In the genomic region with DNA sequence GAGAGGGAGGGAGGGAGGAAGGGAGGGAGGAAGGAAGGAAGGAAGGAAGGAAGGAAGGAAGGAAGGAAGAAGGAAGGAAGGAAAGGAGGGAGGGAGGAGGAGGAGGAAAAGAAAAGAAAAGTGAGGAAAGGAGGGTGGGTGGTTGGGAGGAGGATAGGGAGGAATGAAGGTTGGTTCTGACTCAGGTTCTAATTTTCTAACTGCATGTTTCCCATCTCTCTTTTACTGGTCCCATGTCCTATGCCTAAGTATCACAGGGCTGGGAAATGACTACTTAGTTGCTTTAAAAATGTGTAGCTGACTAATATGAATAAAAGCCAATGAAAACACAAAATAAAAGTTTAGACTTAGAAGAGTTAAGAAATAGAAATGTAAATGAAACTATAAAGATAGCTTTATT, we compare ENCODE assay signal across 8 cellular contexts.
"Had no signal": no experiment of that assay in that cellular context is flagged by ENCODE, and none has a peak within 500 bp of the region (broad histone marks: within the 10 kb centered on the region; RNA-seq: fewer than 3 reads in every experiment).

No MANE protein-coding gene starts in this region.

- ATAC-seq: GM12878 had no signal

- H3K4me3 ChIP-seq: GM12878 had no signal

- DNase-seq: GDM1, GF-D8 had no signal

- FAIRE-seq: G401.6, GM12878, GM12891, GM12892, GM18507, GM19239 had no signal
